ENCODE assay signal across 17 cellular contexts in the genomic region with DNA sequence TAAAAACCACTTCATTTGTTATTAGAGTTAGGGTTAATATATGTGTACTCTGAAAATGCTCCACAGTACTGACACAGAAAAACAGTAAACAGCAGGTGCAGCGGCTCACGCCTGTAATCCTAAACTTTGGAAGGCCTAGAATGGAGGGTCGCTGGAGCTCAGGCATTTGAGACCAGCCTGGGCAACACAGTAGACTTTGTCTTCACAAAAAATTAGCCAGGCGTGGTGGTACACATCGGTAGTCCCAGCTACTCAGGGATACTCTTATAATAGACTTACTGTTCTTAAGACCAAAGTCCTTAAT.
"Had no signal": no experiment of that assay in that cellular context is flagged by ENCODE, and none has a peak within 500 bp of the region (broad histone marks: within the 10 kb centered on the region; RNA-seq: fewer than 3 reads in every experiment).

No MANE protein-coding gene starts in this region.

- H3K27me3 ChIP-seq: dorsolateral prefrontal cortex, gastroesophageal sphincter, right lobe of liver, stomach, transverse colon had no signal

- H3K36me3 Mint-ChIP-seq: immature natural killer cell; naive thymus-derived CD4-positive, alpha-beta T cell had no signal

- H3K9ac ChIP-seq: parathyroid adenoma had no signal

- H2AFZ ChIP-seq: parathyroid adenoma had no signal

- H3K4me3 ChIP-seq: dorsolateral prefrontal cortex, gastroesophageal sphincter, lung, prostate gland, right lobe of liver, stomach, thoracic aorta, transverse colon had no signal

- H3K9me3 ChIP-seq: gastroesophageal sphincter, prostate gland, right lobe of liver, stomach, thoracic aorta, transverse colon had no signal

- H3K36me3 ChIP-seq: gastroesophageal sphincter, prostate gland, right lobe of liver, stomach, thoracic aorta, transverse colon had no signal

- H3K27ac Mint-ChIP-seq: immature natural killer cell; naive thymus-derived CD4-positive, alpha-beta T cell had no signal

- H3K4me3 Mint-ChIP-seq: immature natural killer cell; naive thymus-derived CD4-positive, alpha-beta T cell had no signal

- DNase-seq: cortex of kidney; dorsolateral prefrontal cortex; effector CD8-positive, alpha-beta T cell; glutamatergic neuron; left ventricle myocardium superior; nucleus accumbens; right lobe of liver; stomach; substantia nigra; transverse colon had no signal

- H3K4me1 ChIP-seq: parathyroid adenoma, right lobe of liver had no signal

- H3K79me2 ChIP-seq: parathyroid adenoma had no signal

- H3K27ac ChIP-seq: dorsolateral prefrontal cortex, gastroesophageal sphincter, parathyroid adenoma, prostate gland, right lobe of liver, stomach, thoracic aorta, transverse colon had no signal

- ATAC-seq: naive thymus-derived CD4-positive, alpha-beta T cell had no signal

- H3K9me3 Mint-ChIP-seq: immature natural killer cell had no signal
